In genomic region chr10:21363753-21364104, GRCh38 we compare ENCODE assay signal across 20 cellular contexts.
A peak's percentile ranks its signal among the peaks of the same experiment; 100 is the strongest.
DNase-seq lines count a peak whose midpoint lies in the region; ATAC-seq, FAIRE-seq and TF ChIP-seq lines count a peak whose summit lies in the region.
"Had no signal": no experiment of that assay in that cellular context is flagged by ENCODE, and none has a peak within 500 bp of the region (broad histone marks: within the 10 kb centered on the region; RNA-seq: fewer than 3 reads in every experiment).

No MANE protein-coding gene starts in this region.

- H3K27ac ChIP-seq in right atrium auricular region = peak overlapping the region; percentile 50 to 59
- H3K27ac ChIP-seq in right lobe of liver = peak overlapping the region in 2 of 3 donors; percentile 21 to 58
- H3K27ac ChIP-seq in vagina = peak overlapping the region; percentile 8
- no peak overlapping the region for H3K27ac ChIP-seq in CD4-positive, alpha-beta memory T cell (ENCODE audit: low read depth, low read length)
- peak overlapping the region in 1 of 4 donors; percentile 51 for H3K27ac ChIP-seq in upper lobe of left lung
- H3K27ac ChIP-seq: SJCRH30 had no signal

- ATAC-seq in right lobe of liver (no peak), upper lobe of left lung (ENCODE audit: low FRiP score in 2 of 2) (no peak), HG03280 (IDR thresholded peaks at IDR 0.05; ENCODE audit: unreplicated experiment) (no peak)
- ATAC-seq: activated CD4-positive, CD25-positive, alpha-beta regulatory T cell treated with anti-CD3 and anti-CD28 coated beads, Interleukin-2, amount 50 U/mL, for 24 hours; activated T-cell treated with anti-CD3 and anti-CD28 coated beads, Interleukin-2, amount 50 U/mL, for 72 hours; naive thymus-derived CD8-positive, alpha-beta T cell had no signal

- WGBS in right lobe of liver (ENCODE audit: insufficient coverage, low coverage, low lambda C conversion rate, missing lambda C conversion rate) = 75% methylated on average over 1 of the region's 1 CpG
- WGBS in upper lobe of left lung, 2 donors = 87 to 94% methylated on average over 1 of the region's 1 CpG

- H3K36me3 Mint-ChIP-seq in CD4-positive, alpha-beta memory T cell = no peaks in the 10 kb centered on the region
- H3K36me3 Mint-ChIP-seq: naive thymus-derived CD8-positive, alpha-beta T cell had no signal

- H3K4me1 ChIP-seq in right atrium auricular region (peaks cover 0 to 27% of the 10 kb centered on the region in 2 donors), right lobe of liver (no peaks in the 10 kb centered on the region), vagina (peaks cover 18% of the 10 kb centered on the region), upper lobe of left lung (peaks cover 0 to 8% (median 2%) of the 10 kb centered on the region in 4 donors)
- H3K4me1 ChIP-seq in CD4-positive, alpha-beta memory T cell (ENCODE audit: insufficient read depth, low read length) = no peaks in the 10 kb centered on the region

- CTCF ChIA-PET in CD4-positive, alpha-beta memory T cell (lab: Charles Lee; ENCODE audit: partially characterized antibody) = no interaction called here

- intact Hi-C loops in cardiac septum (cut with DNase I) = loop anchor here (10.0 kb wide), 1 partner anchor 131 kb away; no protein-coding TSS in a partner anchor
- intact Hi-C loops in right lobe of liver (cut with DNase I) = no loop called here
- intact Hi-C loops in vagina (cut with DNase I) = no loop called here
- intact Hi-C loops in CD4-positive, alpha-beta memory T cell (cut with micrococcal nuclease) = no loop called here

- no peaks in the 10 kb centered on the region for H3K4me1 Mint-ChIP-seq in CD4-positive, alpha-beta memory T cell

- peaks cover 0 to 1% of the 10 kb centered on the region in 2 donors for H3K27me3 Mint-ChIP-seq in CD4-positive, alpha-beta memory T cell

- H3K4me3 ChIP-seq in right atrium auricular region = no peak overlapping the region
- no peak overlapping the region for H3K4me3 ChIP-seq in bronchial epithelial cell (ENCODE audit: low read depth, low read length)
- no peak overlapping the region for H3K4me3 ChIP-seq in right lobe of liver
- no peak overlapping the region for H3K4me3 ChIP-seq in vagina
- no peak overlapping the region for H3K4me3 ChIP-seq in CD4-positive, alpha-beta memory T cell (ENCODE audit: low read length in 2 of 2)
- H3K4me3 ChIP-seq in upper lobe of left lung = no peak overlapping the region
- H3K4me3 ChIP-seq: SJCRH30 had no signal

- no peak for TF ChIP-seq EP300 in upper lobe of left lung (IDR thresholded peaks at IDR 0.05)

- DNase-seq in right atrium auricular region (ENCODE audit: low spot score) (no peak), cardiac septum (ENCODE audit: low spot score) (no peak), bronchial epithelial cell (ENCODE audit: low read depth) (peak; percentile 63), right lobe of liver (no peak), vagina (ENCODE audit: extremely low spot score in 2 of 2) (no peak), upper lobe of left lung (no peak)
- DNase-seq in CD4-positive, alpha-beta memory T cell = no peak
- DNase-seq: activated T-cell treated with anti-CD3 and anti-CD28 coated beads, Interleukin-2, amount 50 U/mL, for 72 hours; DMS53; erythroblast; kidney; naive thymus-derived CD8-positive, alpha-beta T cell; NCI-H1092 treated with DMSO at 0.1 percent for 48 hours; NCI-H524 treated with DMSO at 0.1 percent for 48 hours had no signal

- H3K9me3 Mint-ChIP-seq in CD4-positive, alpha-beta memory T cell = no peaks in the 10 kb centered on the region
- H3K9me3 Mint-ChIP-seq: activated T-cell treated with anti-CD3 and anti-CD28 coated beads, Interleukin-2, amount 50 U/mL, for 72 hours; naive thymus-derived CD8-positive, alpha-beta T cell had no signal

- H3K9me3 ChIP-seq in right atrium auricular region (no peaks in the 10 kb centered on the region), right lobe of liver (no peaks in the 10 kb centered on the region), vagina (no peaks in the 10 kb centered on the region), upper lobe of left lung (no peaks in the 10 kb centered on the region)
- no peaks in the 10 kb centered on the region for H3K9me3 ChIP-seq in CD4-positive, alpha-beta memory T cell (ENCODE audit: control insufficient read depth in 1 of 2, low read length in 2 of 2)
- H3K9me3 ChIP-seq: SJCRH30 had no signal

- no peak overlapping the region for H3K4me3 Mint-ChIP-seq in CD4-positive, alpha-beta memory T cell
- H3K4me3 Mint-ChIP-seq: activated T-cell treated with anti-CD3 and anti-CD28 coated beads, Interleukin-2, amount 50 U/mL, for 72 hours; naive thymus-derived CD8-positive, alpha-beta T cell had no signal

- H3K36me3 ChIP-seq in right atrium auricular region = no peaks in the 10 kb centered on the region
- H3K36me3 ChIP-seq in bronchial epithelial cell (ENCODE audit: control insufficient read depth, insufficient read depth, low read length) = no peaks in the 10 kb centered on the region
- no peaks in the 10 kb centered on the region for H3K36me3 ChIP-seq in right lobe of liver
- H3K36me3 ChIP-seq in vagina = no peaks in the 10 kb centered on the region
- H3K36me3 ChIP-seq in CD4-positive, alpha-beta memory T cell (ENCODE audit: insufficient read depth, low read length) = no peaks in the 10 kb centered on the region
- no peaks in the 10 kb centered on the region for H3K36me3 ChIP-seq in upper lobe of left lung
- H3K36me3 ChIP-seq: SJCRH30 had no signal

- POLR2A ChIA-PET in CD4-positive, alpha-beta memory T cell (lab: Charles Lee; ENCODE audit: partially characterized antibody) = no interaction called here

- H3K27ac Mint-ChIP-seq in CD4-positive, alpha-beta memory T cell = no peak overlapping the region
- H3K27ac Mint-ChIP-seq: activated T-cell treated with anti-CD3 and anti-CD28 coated beads, Interleukin-2, amount 50 U/mL, for 72 hours; naive thymus-derived CD8-positive, alpha-beta T cell had no signal

- H3K27me3 ChIP-seq in right atrium auricular region (no peaks in the 10 kb centered on the region), bronchial epithelial cell (ENCODE audit: control insufficient read depth, insufficient read depth, low read length) (no peaks in the 10 kb centered on the region), right lobe of liver (no peaks in the 10 kb centered on the region), vagina (no peaks in the 10 kb centered on the region), upper lobe of left lung (no peaks in the 10 kb centered on the region)
- no peaks in the 10 kb centered on the region for H3K27me3 ChIP-seq in CD4-positive, alpha-beta memory T cell (ENCODE audit: insufficient read depth, low read length)
- H3K27me3 ChIP-seq: SJCRH30 had no signal

- TF ChIP-seq CTCF in right atrium auricular region (IDR thresholded peaks at IDR 0.05) (no peak), bronchial epithelial cell (IDR thresholded peaks at IDR 0.05; ENCODE audit: insufficient read depth, low read length, severe bottlenecking) (no peak), right lobe of liver (IDR thresholded peaks at IDR 0.05) (no peak), vagina (IDR thresholded peaks at IDR 0.05) (no peak), upper lobe of left lung (IDR thresholded peaks at IDR 0.05) (no peak)

- no peak for FAIRE-seq in bronchial epithelial cell (lab: Jason Lieb, UNC)
- FAIRE-seq: GM12891, GM19239, kidney, urothelium cell line had no signal

- no peak for TF ChIP-seq POLR2A in right lobe of liver (IDR thresholded peaks at IDR 0.05)
- no peak for TF ChIP-seq POLR2A in vagina (IDR thresholded peaks at IDR 0.05)
- no peak for TF ChIP-seq POLR2A in upper lobe of left lung (IDR thresholded peaks at IDR 0.05)
